ENCODE assay signal across 8 cellular contexts in genomic region chr12:69070319-69071090, GRCh38.
A peak's percentile ranks its signal among the peaks of the same experiment; 100 is the strongest.
DNase-seq lines count a peak whose midpoint lies in the region; ATAC-seq lines count a peak whose summit lies in the region.

No MANE protein-coding gene starts in this region.

- DNase-seq in Right ventricle myocardium inferior (ENCODE audit: missing footprints) (peak; percentile 55), cardiac septum (ENCODE audit: low spot score) (no peak), NCI-H2171 treated with DMSO at 0.1 percent for 48 hours (lab: John Stamatoyannopoulos, UW) (peak; percentile 58), cerebellar cortex (ENCODE audit: low spot score) (peak; percentile 40), left lobe of liver (ENCODE audit: low spot score) (peak; percentile 72)
- peak; percentile 3 to 32 (median 4) for DNase-seq in activated CD4-positive, CD25-positive, alpha-beta regulatory T cell (lab: John Stamatoyannopoulos, UW)
- peak in 2 of 3 donors; percentile 20 to 41 for DNase-seq in stimulated activated CD4-positive, alpha-beta T cell treated with anti-CD3 and anti-CD28 coated beads, TNF-alpha, amount 100 ng/mL, for 1 hour (ENCODE audit: low read depth in 3 of 3, low spot score in 1 of 3)

- intact Hi-C loops in Right ventricle myocardium inferior (cut with DNase I) (loop anchor here (2.0 kb wide), 1 partner anchor 206 kb away; no protein-coding TSS in a partner anchor), cardiac septum (cut with DNase I) (no loop called here)

- peak; percentile 80 for ATAC-seq in Right ventricle myocardium inferior
- ATAC-seq in HG02981 (IDR thresholded peaks at IDR 0.05; ENCODE audit: unreplicated experiment): peak; percentile 90
- ATAC-seq in left lobe of liver: peak; percentile 78
